8 cellular contexts compared by ENCODE assay signal in the genomic region with DNA sequence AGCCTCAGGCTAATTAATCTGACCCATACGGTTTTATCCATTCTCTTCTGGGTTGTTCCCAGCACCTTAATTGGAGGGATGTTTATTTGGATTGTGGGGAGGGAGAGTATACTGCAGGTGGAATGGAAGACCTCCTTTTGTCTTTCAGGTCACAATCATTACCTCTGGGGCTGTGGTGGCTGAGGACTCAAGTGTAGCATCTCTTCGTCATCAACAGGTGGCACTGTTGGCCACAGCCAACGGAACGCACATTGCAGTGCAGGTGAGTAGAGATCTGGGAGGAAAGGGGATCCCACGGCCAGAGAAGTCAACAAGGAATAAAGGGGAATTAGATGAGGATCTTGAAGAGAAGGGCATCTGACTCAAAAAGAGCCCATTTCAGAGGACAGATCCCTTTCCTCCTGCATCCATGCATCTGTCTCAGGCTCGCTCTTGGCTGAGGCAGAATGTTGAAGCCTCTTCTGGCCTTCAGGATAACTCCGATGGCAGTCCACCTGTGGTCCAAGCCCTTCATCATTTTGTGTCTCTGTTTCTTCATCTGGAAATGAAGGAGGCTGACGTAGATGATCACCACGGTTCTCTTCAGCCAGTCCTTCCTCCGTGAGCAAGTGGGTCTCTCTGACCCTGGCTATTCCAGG. TPM values are rescaled to one million over a fixed set of nuclear protein-coding genes. Genes with fewer than 3 reads are reported as not detected.
DNase-seq lines count a peak whose midpoint lies in the region; ATAC-seq, FAIRE-seq and TF ChIP-seq lines count a peak whose summit lies in the region.

No MANE protein-coding gene starts in this region.

- peaks cover 20% of the 10 kb centered on the region for H3K36me3 Mint-ChIP-seq in activated T-helper 1 cell treated with anti-CD3 and anti-CD28 coated beads, Interleukin-12 subunit alpha, Interleukin-12 subunit beta, Interleukin-2, Interleukin-4 antibody, amounts not matched to agents 30 ng/mL and 10 ng/mL and 1 ng/mL, durations not matched to agents 14 hours and 24 hours and 36 hours (ENCODE audit: low read depth)

- H3K27me3 Mint-ChIP-seq in activated T-helper 1 cell treated with anti-CD3 and anti-CD28 coated beads, Interleukin-12 subunit alpha, Interleukin-12 subunit beta, Interleukin-2, Interleukin-4 antibody, amounts not matched to agents 30 ng/mL and 10 ng/mL and 1 ng/mL, durations not matched to agents 14 hours and 24 hours and 36 hours (ENCODE audit: insufficient read depth) = no peaks in the 10 kb centered on the region

- H3K4me3 Mint-ChIP-seq in activated T-helper 1 cell treated with anti-CD3 and anti-CD28 coated beads, Interleukin-12 subunit alpha, Interleukin-12 subunit beta, Interleukin-2, Interleukin-4 antibody, amounts not matched to agents 30 ng/mL and 10 ng/mL and 1 ng/mL, durations not matched to agents 14 hours and 24 hours and 36 hours = no peak overlapping the region

- peaks cover 18% of the 10 kb centered on the region for H3K4me1 Mint-ChIP-seq in activated T-helper 1 cell treated with anti-CD3 and anti-CD28 coated beads, Interleukin-12 subunit alpha, Interleukin-12 subunit beta, Interleukin-2, Interleukin-4 antibody, amounts not matched to agents 30 ng/mL and 10 ng/mL and 1 ng/mL, durations not matched to agents 14 hours and 24 hours and 36 hours (ENCODE audit: low read depth)

- H3K27ac Mint-ChIP-seq in activated T-helper 1 cell treated with anti-CD3 and anti-CD28 coated beads, Interleukin-12 subunit alpha, Interleukin-12 subunit beta, Interleukin-2, Interleukin-4 antibody, amounts not matched to agents 30 ng/mL and 10 ng/mL and 1 ng/mL, durations not matched to agents 14 hours and 24 hours and 36 hours = no peak overlapping the region

- no peak for DNase-seq in AG09319 (ENCODE audit: extremely low read depth, low read depth)
- no peak for DNase-seq in GM19239 (ENCODE audit: insufficient read length, low spot score)
- peak; percentile 85 for DNase-seq in NCI-H748 (lab: John Stamatoyannopoulos, UW; ENCODE audit: unreplicated experiment)
- DNase-seq in activated T-helper 1 cell treated with anti-CD3 and anti-CD28 coated beads, Interleukin-12 subunit alpha, Interleukin-12 subunit beta, Interleukin-2, Interleukin-4 antibody, amounts not matched to agents 30 ng/mL and 10 ng/mL and 1 ng/mL, durations not matched to agents 14 hours and 24 hours and 36 hours (ENCODE audit: low spot score) = peak; percentile 45
- DNase-seq in germinal center (ENCODE audit: low spot score) = peak; percentile 78
- peak; percentile 33 for DNase-seq in renal cortical epithelial cell (ENCODE audit: low read depth)

- TF ChIP-seq CTCF in AG09319 (IDR thresholded peaks at IDR 0.05; ENCODE audit: low read depth, low read length) = peak; percentile 65

- intact Hi-C loops in activated T-helper 1 cell treated with anti-CD3 and anti-CD28 coated beads, Interleukin-12 subunit alpha, Interleukin-12 subunit beta, Interleukin-2, Interleukin-4 antibody, amounts not matched to agents 30 ng/mL and 10 ng/mL and 1 ng/mL, durations not matched to agents 14 hours and 24 hours and 36 hours (cut with micrococcal nuclease) = loop anchor here (1.0 to 2.0 kb wide), 2 partner anchors 290 to 442 kb away; a partner anchor contains a TSS

- peak; percentile 88 for FAIRE-seq in GM19239 (lab: Jason Lieb, UNC)

- H3K9me3 Mint-ChIP-seq in activated T-helper 1 cell treated with anti-CD3 and anti-CD28 coated beads, Interleukin-12 subunit alpha, Interleukin-12 subunit beta, Interleukin-2, Interleukin-4 antibody, amounts not matched to agents 30 ng/mL and 10 ng/mL and 1 ng/mL, durations not matched to agents 14 hours and 24 hours and 36 hours = no peaks in the 10 kb centered on the region

- ATAC-seq in GM19035 (IDR thresholded peaks at IDR 0.05; ENCODE audit: unreplicated experiment) (no peak), GM18517 (IDR thresholded peaks at IDR 0.05; ENCODE audit: unreplicated experiment) (no peak)

RNA-seq across cellular contexts. Expression of a gene that starts 3.2 kb away (rescaled TPM):
- total RNA-seq in activated T-helper 1 cell treated with anti-CD3 and anti-CD28 coated beads, Interleukin-12 subunit alpha, Interleukin-12 subunit beta, Interleukin-2, Interleukin-4 antibody, amounts not matched to agents 30 ng/mL and 10 ng/mL and 1 ng/mL, durations not matched to agents 14 hours and 24 hours and 36 hours = 123 and 125 TPM in 2 replicates
- 0.99 and 2.6 TPM in 2 replicates for total RNA-seq in renal cortical epithelial cell

RNA-seq across cellular contexts. Expression of a gene that starts 34.9 kb away (rescaled TPM):
- 32.8 and 33.1 TPM in 2 replicates for total RNA-seq in activated T-helper 1 cell treated with anti-CD3 and anti-CD28 coated beads, Interleukin-12 subunit alpha, Interleukin-12 subunit beta, Interleukin-2, Interleukin-4 antibody, amounts not matched to agents 30 ng/mL and 10 ng/mL and 1 ng/mL, durations not matched to agents 14 hours and 24 hours and 36 hours
- 15.6 and 23.0 TPM in 2 replicates for total RNA-seq in renal cortical epithelial cell

RNA-seq across cellular contexts. Expression of a gene that starts 47.9 kb away (rescaled TPM):
- 17.4 and 18.8 TPM in 2 replicates for total RNA-seq in activated T-helper 1 cell treated with anti-CD3 and anti-CD28 coated beads, Interleukin-12 subunit alpha, Interleukin-12 subunit beta, Interleukin-2, Interleukin-4 antibody, amounts not matched to agents 30 ng/mL and 10 ng/mL and 1 ng/mL, durations not matched to agents 14 hours and 24 hours and 36 hours
- total RNA-seq in renal cortical epithelial cell = 6.8 and 14.3 TPM in 2 replicates

Comparison
In these comparisons a context has a peak if more than half of its experiments do, and no peak if none do; other contexts are left out.
1. DNase-seq: peak in NCI-H748 (single experiment), activated T-helper 1 cell treated with anti-CD3 and anti-CD28 coated beads, Interleukin-12 subunit alpha, Interleukin-12 subunit beta, Interleukin-2, Interleukin-4 antibody, amounts not matched to agents 30 ng/mL and 10 ng/mL and 1 ng/mL, durations not matched to agents 14 hours and 24 hours and 36 hours (single experiment), germinal center (single experiment) and renal cortical epithelial cell (single experiment); none in AG09319 (single experiment) and GM19239 (single experiment).
2. RNA of a gene that starts 3.2 kb away (total RNA-seq): 123 to 125 TPM in activated T-helper 1 cell treated with anti-CD3 and anti-CD28 coated beads, Interleukin-12 subunit alpha, Interleukin-12 subunit beta, Interleukin-2, Interleukin-4 antibody, amounts not matched to agents 30 ng/mL and 10 ng/mL and 1 ng/mL, durations not matched to agents 14 hours and 24 hours and 36 hours; 0.99 to 2.6 TPM in renal cortical epithelial cell; every median in the first group is over 10 times any median in the second.